25 cellular contexts compared by ENCODE assay signal in genomic region chr10:127343831-127344230, GRCh38.
DNase-seq lines count a peak whose midpoint lies in the region; ATAC-seq and TF ChIP-seq lines count a peak whose summit lies in the region.
"Had no signal": no experiment of that assay in that cellular context is flagged by ENCODE, and none has a peak within 500 bp of the region (broad histone marks: within the 10 kb centered on the region; RNA-seq: fewer than 3 reads in every experiment).

No MANE protein-coding gene starts in this region.

- TSS peak; percentile 44 for BruUV-seq in Panc1 (replicated peaks; lab: Mats Ljungman, UMichigan)

- peaks cover 8% of the 10 kb centered on the region; the same call in 1 of the 2 replicates for H3K36me3 Mint-ChIP-seq in WTC11
- H3K36me3 Mint-ChIP-seq: CD14-positive monocyte; CD8-positive, alpha-beta memory T cell had no signal

- no peaks in the 10 kb centered on the region for H3K4me1 ChIP-seq in Panc1 (ENCODE audit: control insufficient read depth, insufficient read depth, low read length)
- H3K4me1 ChIP-seq: BE2C, Peyer's patch had no signal

- no peak overlapping the region for H3K27ac Mint-ChIP-seq in WTC11
- H3K27ac Mint-ChIP-seq: CD14-positive monocyte; CD8-positive, alpha-beta memory T cell had no signal

- ATAC-seq in Panc1 (no peak), WTC11 (no peak)

- no peaks in the 10 kb centered on the region for H3K27me3 Mint-ChIP-seq in WTC11 (ENCODE audit: low read depth)
- H3K27me3 Mint-ChIP-seq: CD8-positive, alpha-beta memory T cell had no signal

- intact Hi-C loops in Panc1 (cut with micrococcal nuclease; ENCODE audit: unreplicated experiment): no loop called here

- H3K9me3 ChIP-seq in Panc1 (ENCODE audit: control insufficient read depth, insufficient read depth, low read depth, low read length): no peaks in the 10 kb centered on the region
- H3K9me3 ChIP-seq: BE2C, Peyer's patch had no signal

- POLR2A ChIA-PET in Panc1 (lab: Charles Lee): interaction anchor here (0.6 kb wide), 1 partner anchor 70 kb away, joined by 3 read pairs; no protein-coding TSS in a partner anchor
- POLR2A ChIA-PET in WTC11 (lab: Charles Lee): interaction anchor here (0.5 kb wide), 1 partner anchor 876 kb away, joined by 3 read pairs; no protein-coding TSS in a partner anchor

- H3K4me3 ChIP-seq in Panc1 (ENCODE audit: low read depth in 2 of 2, low read length in 2 of 2) (no peak overlapping the region), foreskin fibroblast (ENCODE audit: low read depth in 1 of 2, low read length in 2 of 2) (no peak overlapping the region)
- H3K4me3 ChIP-seq: GM23248, Peyer's patch, SK-N-MC had no signal

- peak; percentile 7 for DNase-seq in AG09319 (ENCODE audit: extremely low read depth, low read depth)
- no peak for DNase-seq in Panc1 (ENCODE audit: low read depth, low spot score)
- DNase-seq in fibroblast of gingiva (ENCODE audit: low read depth): peak; percentile 12
- DNase-seq in foreskin fibroblast: peak; percentile 5 to 14
- DNase-seq in caudate nucleus (lab: John Stamatoyannopoulos, UW): no peak
- DNase-seq in NOMO-1 (lab: John Stamatoyannopoulos, UW; ENCODE audit: unreplicated experiment in 2 of 2): no peak
- DNase-seq in WTC11 (ENCODE audit: low spot score): no peak
- DNase-seq in putamen (ENCODE audit: low spot score): no peak
- DNase-seq: BE2C; Calu3; CD8-positive, alpha-beta memory T cell; DMS153; DND-41; GM23248; H7; NCI-H1048; NCI-H1436 treated with DMSO at 0.1 percent for 48 hours; NCI-H187 treated with DMSO at 0.1 percent for 48 hours; NCI-H2107; NCI-H446; NCI-H526; Peyer's patch; SIG-M5 had no signal

- no peaks in the 10 kb centered on the region for H3K36me3 ChIP-seq in Panc1 (ENCODE audit: control insufficient read depth, insufficient read depth, low read length)
- H3K36me3 ChIP-seq: BE2C had no signal

- no peak overlapping the region for H3K27ac ChIP-seq in Panc1 (ENCODE audit: low read length)
- H3K27ac ChIP-seq in caudate nucleus (ENCODE audit: low read depth, low read length): no peak overlapping the region
- H3K27ac ChIP-seq: GM23248, Peyer's patch, SK-N-MC had no signal

- no peaks in the 10 kb centered on the region for H3K27me3 ChIP-seq in Panc1 (ENCODE audit: control insufficient read depth, insufficient read depth, low read length)
- H3K27me3 ChIP-seq: BE2C, Peyer's patch had no signal

- no peak for TF ChIP-seq CTCF in AG09319 (IDR thresholded peaks at IDR 0.05; ENCODE audit: low read depth, low read length)
- TF ChIP-seq CTCF in Panc1 (IDR thresholded peaks at IDR 0.05): no peak
- no peak for TF ChIP-seq CTCF in foreskin fibroblast (IDR thresholded peaks at IDR 0.05; ENCODE audit: low read depth, low read length)
- no peak for TF ChIP-seq CTCF in WTC11 (IDR thresholded peaks at IDR 0.05)

- peaks cover 37% of the 10 kb centered on the region for H3K4me1 Mint-ChIP-seq in WTC11
- H3K4me1 Mint-ChIP-seq: CD14-positive monocyte; CD8-positive, alpha-beta memory T cell had no signal

- no peak overlapping the region for H3K4me3 Mint-ChIP-seq in WTC11
- H3K4me3 Mint-ChIP-seq: CD14-positive monocyte; CD8-positive, alpha-beta memory T cell had no signal

- CTCF ChIA-PET in Panc1 (lab: Charles Lee): no interaction called here
- CTCF ChIA-PET in WTC11 (lab: Charles Lee): interaction anchor here (1.0 to 1.5 kb wide), 2 partner anchors 11 to 100 kb away, joined by 5 read pairs; no protein-coding TSS in a partner anchor

- in situ Hi-C loops in Panc1 (cut with HindIII; ENCODE audit: low pct_unique_long_range_greater_than_20kb, low sequenced_read_pairs): no loop called here

- H3K9me3 Mint-ChIP-seq in WTC11: no peaks in the 10 kb centered on the region
- H3K9me3 Mint-ChIP-seq: CD14-positive monocyte; CD8-positive, alpha-beta memory T cell had no signal

TF ChIP-seq in WTC11, 78 proteins besides CTCF, POLR2A, EP300 and RAD21:
- TF ChIP-seq CREM (CRISPR knock-in tag; IDR thresholded peaks at IDR 0.05) (no peak), ZNF423 (CRISPR knock-in tag; IDR thresholded peaks at IDR 0.05) (no peak), MXD4 (CRISPR knock-in tag; IDR thresholded peaks at IDR 0.05; ENCODE audit: borderline replicate concordance) (no peak), JUN (CRISPR knock-in tag; IDR thresholded peaks at IDR 0.05) (no peak), EMX1 (CRISPR knock-in tag; IDR thresholded peaks at IDR 0.05) (no peak), ZNF121 (CRISPR knock-in tag; IDR thresholded peaks at IDR 0.05) (no peak), SMAD3 (CRISPR knock-in tag; IDR thresholded peaks at IDR 0.05; ENCODE audit: borderline replicate concordance) (no peak)
- TF ChIP-seq, protein P1, sequence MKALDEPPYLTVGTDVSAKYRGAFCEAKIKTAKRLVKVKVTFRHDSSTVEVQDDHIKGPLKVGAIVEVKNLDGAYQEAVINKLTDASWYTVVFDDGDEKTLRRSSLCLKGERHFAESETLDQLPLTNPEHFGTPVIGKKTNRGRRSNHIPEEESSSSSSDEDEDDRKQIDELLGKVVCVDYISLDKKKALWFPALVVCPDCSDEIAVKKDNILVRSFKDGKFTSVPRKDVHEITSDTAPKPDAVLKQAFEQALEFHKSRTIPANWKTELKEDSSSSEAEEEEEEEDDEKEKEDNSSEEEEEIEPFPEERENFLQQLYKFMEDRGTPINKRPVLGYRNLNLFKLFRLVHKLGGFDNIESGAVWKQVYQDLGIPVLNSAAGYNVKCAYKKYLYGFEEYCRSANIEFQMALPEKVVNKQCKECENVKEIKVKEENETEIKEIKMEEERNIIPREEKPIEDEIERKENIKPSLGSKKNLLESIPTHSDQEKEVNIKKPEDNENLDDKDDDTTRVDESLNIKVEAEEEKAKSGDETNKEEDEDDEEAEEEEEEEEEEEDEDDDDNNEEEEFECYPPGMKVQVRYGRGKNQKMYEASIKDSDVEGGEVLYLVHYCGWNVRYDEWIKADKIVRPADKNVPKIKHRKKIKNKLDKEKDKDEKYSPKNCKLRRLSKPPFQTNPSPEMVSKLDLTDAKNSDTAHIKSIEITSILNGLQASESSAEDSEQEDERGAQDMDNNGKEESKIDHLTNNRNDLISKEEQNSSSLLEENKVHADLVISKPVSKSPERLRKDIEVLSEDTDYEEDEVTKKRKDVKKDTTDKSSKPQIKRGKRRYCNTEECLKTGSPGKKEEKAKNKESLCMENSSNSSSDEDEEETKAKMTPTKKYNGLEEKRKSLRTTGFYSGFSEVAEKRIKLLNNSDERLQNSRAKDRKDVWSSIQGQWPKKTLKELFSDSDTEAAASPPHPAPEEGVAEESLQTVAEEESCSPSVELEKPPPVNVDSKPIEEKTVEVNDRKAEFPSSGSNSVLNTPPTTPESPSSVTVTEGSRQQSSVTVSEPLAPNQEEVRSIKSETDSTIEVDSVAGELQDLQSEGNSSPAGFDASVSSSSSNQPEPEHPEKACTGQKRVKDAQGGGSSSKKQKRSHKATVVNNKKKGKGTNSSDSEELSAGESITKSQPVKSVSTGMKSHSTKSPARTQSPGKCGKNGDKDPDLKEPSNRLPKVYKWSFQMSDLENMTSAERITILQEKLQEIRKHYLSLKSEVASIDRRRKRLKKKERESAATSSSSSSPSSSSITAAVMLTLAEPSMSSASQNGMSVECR (CRISPR knock-in tag; IDR thresholded peaks at IDR 0.05; ENCODE audit: borderline replicate concordance): no peak
- TF ChIP-seq, protein P2, sequence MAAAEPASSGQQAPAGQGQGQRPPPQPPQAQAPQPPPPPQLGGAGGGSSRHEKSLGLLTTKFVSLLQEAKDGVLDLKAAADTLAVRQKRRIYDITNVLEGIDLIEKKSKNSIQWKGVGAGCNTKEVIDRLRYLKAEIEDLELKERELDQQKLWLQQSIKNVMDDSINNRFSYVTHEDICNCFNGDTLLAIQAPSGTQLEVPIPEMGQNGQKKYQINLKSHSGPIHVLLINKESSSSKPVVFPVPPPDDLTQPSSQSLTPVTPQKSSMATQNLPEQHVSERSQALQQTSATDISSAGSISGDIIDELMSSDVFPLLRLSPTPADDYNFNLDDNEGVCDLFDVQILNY (CRISPR knock-in tag; IDR thresholded peaks at IDR 0.05): no peak
- TF ChIP-seq, protein P3, sequence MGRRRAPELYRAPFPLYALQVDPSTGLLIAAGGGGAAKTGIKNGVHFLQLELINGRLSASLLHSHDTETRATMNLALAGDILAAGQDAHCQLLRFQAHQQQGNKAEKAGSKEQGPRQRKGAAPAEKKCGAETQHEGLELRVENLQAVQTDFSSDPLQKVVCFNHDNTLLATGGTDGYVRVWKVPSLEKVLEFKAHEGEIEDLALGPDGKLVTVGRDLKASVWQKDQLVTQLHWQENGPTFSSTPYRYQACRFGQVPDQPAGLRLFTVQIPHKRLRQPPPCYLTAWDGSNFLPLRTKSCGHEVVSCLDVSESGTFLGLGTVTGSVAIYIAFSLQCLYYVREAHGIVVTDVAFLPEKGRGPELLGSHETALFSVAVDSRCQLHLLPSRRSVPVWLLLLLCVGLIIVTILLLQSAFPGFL (CRISPR knock-in tag; IDR thresholded peaks at IDR 0.05; ENCODE audit: borderline replicate concordance): no peak

Comparison
In these comparisons a context has a peak if more than half of its experiments do, and no peak if none do; other contexts are left out.
1. DNase-seq: peak in AG09319 (single experiment), fibroblast of gingiva (single experiment) and foreskin fibroblast (2 of 2); none in Panc1 (single experiment), caudate nucleus (0 of 61), NOMO-1 (0 of 2), WTC11 (single experiment) and putamen (single experiment).